22 cellular contexts compared by ENCODE assay signal in the genomic region with DNA sequence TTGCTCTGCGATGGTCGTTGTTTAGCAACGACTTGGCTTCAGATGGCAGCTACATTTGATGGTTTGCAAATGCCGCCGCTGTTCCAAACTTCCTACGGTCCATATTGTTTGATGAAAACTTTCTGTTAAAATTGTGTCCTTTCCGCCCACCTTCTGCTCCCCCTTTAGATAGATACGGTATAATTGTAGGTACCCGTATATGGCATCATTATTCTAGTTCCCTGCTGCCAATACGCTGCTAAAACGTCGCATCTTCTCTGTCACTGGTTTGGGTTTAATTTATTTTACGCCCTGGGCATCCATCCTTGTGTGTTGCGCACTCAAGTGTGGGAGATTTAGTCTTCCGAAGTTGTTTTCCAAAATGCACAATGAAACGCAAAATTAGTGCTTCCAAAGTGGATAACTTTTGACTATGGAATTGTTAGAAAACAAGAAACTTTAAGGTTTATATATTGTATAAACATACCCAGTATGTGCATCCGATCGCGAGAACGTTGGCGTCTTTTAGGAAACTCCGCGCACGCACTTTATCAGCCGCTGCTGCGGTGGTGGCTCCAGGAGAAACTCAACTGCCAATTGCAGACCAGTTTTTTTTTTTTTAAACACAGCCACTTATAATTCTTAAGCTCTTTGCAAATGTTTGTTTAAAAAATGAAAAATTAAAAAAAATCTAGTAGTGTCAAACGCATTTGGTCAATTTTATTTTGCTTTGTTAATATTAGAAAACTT. TPM values are rescaled to one million over a fixed set of nuclear protein-coding genes. Genes with fewer than 3 reads are reported as not detected.
DNase-seq lines count a peak whose midpoint lies in the region; ATAC-seq and TF ChIP-seq lines count a peak whose summit lies in the region.
"Had no signal": no experiment of that assay in that cellular context is flagged by ENCODE, and none has a peak within 500 bp of the region (broad histone marks: within the 10 kb centered on the region; RNA-seq: fewer than 3 reads in every experiment).

No MANE protein-coding gene starts in this region.

- no peak for TF ChIP-seq RAD21 in SK-N-SH (IDR thresholded peaks at IDR 0.05; ENCODE audit: low read length)

- H3K4me1 ChIP-seq in SK-N-SH (ENCODE audit: control insufficient read depth in 1 of 2, insufficient read depth in 2 of 2, low read depth in 1 of 2, low read length in 1 of 2) (peaks cover 0 to 18% of the 10 kb centered on the region in 2 experiments; a peak in 1 of 4 replicates), iPS-18a (ENCODE audit: control insufficient read depth, low read depth, low read length) (peaks cover 53% of the 10 kb centered on the region)
- H3K4me1 ChIP-seq: parathyroid adenoma had no signal

- H3K9ac ChIP-seq in SK-N-SH (no peak overlapping the region), iPS-18a (ENCODE audit: low read length) (no peak overlapping the region)
- H3K9ac ChIP-seq: parathyroid adenoma had no signal

- CTCF ChIA-PET in SK-N-SH (lab: Yijun Ruan, JAX), result interaction anchor here (1.6 kb wide), 1 partner anchor 303 kb away, joined by 3 read pairs; no protein-coding TSS in a partner anchor

- H3K36me3 Mint-ChIP-seq in activated naive CD8-positive, alpha-beta T cell, result no peaks in the 10 kb centered on the region

- H3K9me2 ChIP-seq in SK-N-SH, result no peaks in the 10 kb centered on the region

- peaks cover 61% of the 10 kb centered on the region for H3K27me3 Mint-ChIP-seq in activated naive CD8-positive, alpha-beta T cell

- ATAC-seq in SK-N-SH treated with all-trans-retinoic acid at 6 μM for 48 hours (no peak), GM19397 (IDR thresholded peaks at IDR 0.05; ENCODE audit: unreplicated experiment) (no peak), GM21723 (IDR thresholded peaks at IDR 0.05; ENCODE audit: unreplicated experiment) (no peak)

- 15% methylated on average over 27 of the region's 27 CpGs for WGBS in SK-N-SH (ENCODE audit: low lambda C conversion rate)

- H3K36me3 ChIP-seq in SK-N-SH (replicated peaks in 1 of 2; ENCODE audit: control insufficient read depth in 1 of 2, insufficient read depth in 2 of 2, low read length in 1 of 2), result no peaks in the 10 kb centered on the region
- no peaks in the 10 kb centered on the region for H3K36me3 ChIP-seq in iPS-18a (ENCODE audit: control insufficient read depth, low read depth, low read length)
- H3K36me3 ChIP-seq: esophagus muscularis mucosa had no signal

- H2AFZ ChIP-seq in SK-N-SH (ENCODE audit: low read depth), result no peak overlapping the region
- H2AFZ ChIP-seq: parathyroid adenoma had no signal

- H3K4me3 Mint-ChIP-seq in activated naive CD8-positive, alpha-beta T cell, result peak overlapping the region; percentile 21
- H3K4me3 Mint-ChIP-seq: dendritic cell treated with granulocyte-macrophage colony-stimulating factor and Interleukin-4, amounts not matched to agents 40 ng/mL and 50 ng/mL, for 4 days; stimulated activated effector memory CD8-positive, alpha-beta T cell treated with anti-CD3 and anti-CD28 coated beads, Interleukin-12 subunit alpha, Interleukin-12 subunit beta, amount 100 ng/mL, for 72 hours had no signal

- H3K27ac Mint-ChIP-seq in activated naive CD8-positive, alpha-beta T cell, result no peak overlapping the region
- H3K27ac Mint-ChIP-seq: dendritic cell treated with granulocyte-macrophage colony-stimulating factor and Interleukin-4, amounts not matched to agents 40 ng/mL and 50 ng/mL, for 4 days; stimulated activated effector memory CD8-positive, alpha-beta T cell treated with anti-CD3 and anti-CD28 coated beads, Interleukin-12 subunit alpha, Interleukin-12 subunit beta, amount 100 ng/mL, for 72 hours had no signal

- H3K9me3 ChIP-seq in SK-N-SH (no peaks in the 10 kb centered on the region), iPS-18a (ENCODE audit: control insufficient read depth, low read depth, low read length) (no peaks in the 10 kb centered on the region)

- no peak for TF ChIP-seq CTCF in SK-N-SH (IDR thresholded peaks at IDR 0.05)

- DNase-seq in SK-N-SH (no peak), retina (peak; percentile 69), NCI-H524 treated with DMSO at 0.1 percent for 48 hours (lab: John Stamatoyannopoulos, UW) (no peak)
- DNase-seq: 8988T; activated CD4-positive, CD25-positive, alpha-beta regulatory T cell; activated effector memory CD4-positive, alpha-beta T cell treated with anti-CD3 and anti-CD28 coated beads, Interleukin-2, amount 50 U/mL, for 16 hours; C1 segment of cervical spinal cord; DMS79; KG1; kidney; NCI-H1092 treated with DMSO at 0.1 percent for 48 hours; RPMI8226 had no signal

- H3K79me2 ChIP-seq in SK-N-SH (ENCODE audit: insufficient read depth), result no peaks in the 10 kb centered on the region
- H3K79me2 ChIP-seq: parathyroid adenoma had no signal

- peak overlapping the region; percentile 81; the same call in 1 of the 2 replicates for H3K4me2 ChIP-seq in SK-N-SH

- TF ChIP-seq EP300 in SK-N-SH (IDR thresholded peaks at IDR 0.05; ENCODE audit: borderline replicate concordance in 1 of 2, low read depth in 1 of 2, low read length in 1 of 2), result no peak

- peaks cover 23% of the 10 kb centered on the region for H3K4me1 Mint-ChIP-seq in activated naive CD8-positive, alpha-beta T cell (ENCODE audit: low read depth)

- no peaks in the 10 kb centered on the region for H3F3A ChIP-seq in SK-N-SH (replicated peaks; ENCODE audit: insufficient read depth)

- POLR2A ChIA-PET in SK-N-SH (lab: Yijun Ruan, JAX), result no interaction called here

- no peaks in the 10 kb centered on the region for H3K9me3 Mint-ChIP-seq in activated naive CD8-positive, alpha-beta T cell (ENCODE audit: low read depth)
- H3K9me3 Mint-ChIP-seq: dendritic cell treated with granulocyte-macrophage colony-stimulating factor and Interleukin-4, amounts not matched to agents 40 ng/mL and 50 ng/mL, for 4 days; stimulated activated effector memory CD8-positive, alpha-beta T cell treated with anti-CD3 and anti-CD28 coated beads, Interleukin-12 subunit alpha, Interleukin-12 subunit beta, amount 100 ng/mL, for 72 hours had no signal

- no peaks in the 10 kb centered on the region for H4K20me1 ChIP-seq in SK-N-SH (ENCODE audit: insufficient read depth)

- H3K27me3 ChIP-seq in SK-N-SH (ENCODE audit: insufficient read depth) (peaks cover 63% of the 10 kb centered on the region), iPS-18a (ENCODE audit: control insufficient read depth, insufficient read depth, low read length) (peaks cover 97% of the 10 kb centered on the region)

- H3K4me3 ChIP-seq in SK-N-SH (ENCODE audit: low read depth in 2 of 2, low read length in 1 of 2) (no peak overlapping the region; a peak in 1 of 4 replicates), iPS-18a (ENCODE audit: low read length) (peak overlapping the region; percentile 54)

- no peak overlapping the region for H3K27ac ChIP-seq in SK-N-SH (ENCODE audit: low read depth in 2 of 2, low read length in 1 of 2)
- H3K27ac ChIP-seq in iPS-18a (ENCODE audit: low read length), result no peak overlapping the region
- H3K27ac ChIP-seq: esophagus muscularis mucosa, HL-60, parathyroid adenoma had no signal

TF ChIP-seq in SK-N-SH, 30 proteins besides CTCF, POLR2A, EP300 and RAD21 (continues in another document):
- TF ChIP-seq EZH2phosphoT487 (IDR thresholded peaks at IDR 0.05; ENCODE audit: borderline replicate concordance, low read depth), result peak; percentile 78; the same call in 1 of the 2 replicates
- TF ChIP-seq FOXJ3 (CRISPR knock-in tag; IDR thresholded peaks at IDR 0.05), result no peak
- no peak for TF ChIP-seq TAF1 (IDR thresholded peaks at IDR 0.05; ENCODE audit: borderline replicate concordance, low read depth, low read length)

TF ChIP-seq in SK-N-SH treated with all-trans-retinoic acid at 6 μM for 48 hours, 23 proteins besides CTCF, POLR2A, EP300 and RAD21 (continues in another document):
- TF ChIP-seq CSDC2 (CRISPR knock-in tag; IDR thresholded peaks at IDR 0.05) (no peak), ZC3H10 (CRISPR knock-in tag; IDR thresholded peaks at IDR 0.05) (no peak), ZFP30 (CRISPR knock-in tag; IDR thresholded peaks at IDR 0.05) (no peak), PPARA (CRISPR knock-in tag; IDR thresholded peaks at IDR 0.05; ENCODE audit: borderline replicate concordance) (no peak), GLIS3 (CRISPR knock-in tag; IDR thresholded peaks at IDR 0.05) (no peak), TOX (CRISPR knock-in tag; IDR thresholded peaks at IDR 0.05; ENCODE audit: borderline replicate concordance) (no peak), OSR1 (CRISPR knock-in tag; IDR thresholded peaks at IDR 0.05) (no peak)
- TF ChIP-seq, protein P1, sequence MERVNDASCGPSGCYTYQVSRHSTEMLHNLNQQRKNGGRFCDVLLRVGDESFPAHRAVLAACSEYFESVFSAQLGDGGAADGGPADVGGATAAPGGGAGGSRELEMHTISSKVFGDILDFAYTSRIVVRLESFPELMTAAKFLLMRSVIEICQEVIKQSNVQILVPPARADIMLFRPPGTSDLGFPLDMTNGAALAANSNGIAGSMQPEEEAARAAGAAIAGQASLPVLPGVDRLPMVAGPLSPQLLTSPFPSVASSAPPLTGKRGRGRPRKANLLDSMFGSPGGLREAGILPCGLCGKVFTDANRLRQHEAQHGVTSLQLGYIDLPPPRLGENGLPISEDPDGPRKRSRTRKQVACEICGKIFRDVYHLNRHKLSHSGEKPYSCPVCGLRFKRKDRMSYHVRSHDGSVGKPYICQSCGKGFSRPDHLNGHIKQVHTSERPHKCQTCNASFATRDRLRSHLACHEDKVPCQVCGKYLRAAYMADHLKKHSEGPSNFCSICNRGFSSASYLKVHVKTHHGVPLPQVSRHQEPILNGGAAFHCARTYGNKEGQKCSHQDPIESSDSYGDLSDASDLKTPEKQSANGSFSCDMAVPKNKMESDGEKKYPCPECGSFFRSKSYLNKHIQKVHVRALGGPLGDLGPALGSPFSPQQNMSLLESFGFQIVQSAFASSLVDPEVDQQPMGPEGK (CRISPR knock-in tag; IDR thresholded peaks at IDR 0.05; ENCODE audit: borderline replicate concordance), result no peak
- TF ChIP-seq, protein P2, sequence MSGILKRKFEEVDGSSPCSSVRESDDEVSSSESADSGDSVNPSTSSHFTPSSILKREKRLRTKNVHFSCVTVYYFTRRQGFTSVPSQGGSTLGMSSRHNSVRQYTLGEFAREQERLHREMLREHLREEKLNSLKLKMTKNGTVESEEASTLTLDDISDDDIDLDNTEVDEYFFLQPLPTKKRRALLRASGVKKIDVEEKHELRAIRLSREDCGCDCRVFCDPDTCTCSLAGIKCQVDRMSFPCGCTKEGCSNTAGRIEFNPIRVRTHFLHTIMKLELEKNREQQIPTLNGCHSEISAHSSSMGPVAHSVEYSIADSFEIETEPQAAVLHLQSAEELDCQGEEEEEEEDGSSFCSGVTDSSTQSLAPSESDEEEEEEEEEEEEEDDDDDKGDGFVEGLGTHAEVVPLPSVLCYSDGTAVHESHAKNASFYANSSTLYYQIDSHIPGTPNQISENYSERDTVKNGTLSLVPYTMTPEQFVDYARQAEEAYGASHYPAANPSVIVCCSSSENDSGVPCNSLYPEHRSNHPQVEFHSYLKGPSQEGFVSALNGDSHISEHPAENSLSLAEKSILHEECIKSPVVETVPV (CRISPR knock-in tag; IDR thresholded peaks at IDR 0.05), result no peak

RNA-seq across cellular contexts. Expression of a gene that starts 1.7 kb away (rescaled TPM):
- polyA plus RNA-seq in SK-N-SH (2012; rRNA removed), result not detected in 2 replicates
- not detected in 2 replicates for polyA plus RNA-seq in SK-N-SH (2012; cell fraction: cytosol; rRNA removed)
- polyA plus RNA-seq in SK-N-SH (2012; cell fraction: nucleus; rRNA removed), result not detected in 2 replicates
